Comparison of ENCODE assay signal across 8 cellular contexts in the genomic region with DNA sequence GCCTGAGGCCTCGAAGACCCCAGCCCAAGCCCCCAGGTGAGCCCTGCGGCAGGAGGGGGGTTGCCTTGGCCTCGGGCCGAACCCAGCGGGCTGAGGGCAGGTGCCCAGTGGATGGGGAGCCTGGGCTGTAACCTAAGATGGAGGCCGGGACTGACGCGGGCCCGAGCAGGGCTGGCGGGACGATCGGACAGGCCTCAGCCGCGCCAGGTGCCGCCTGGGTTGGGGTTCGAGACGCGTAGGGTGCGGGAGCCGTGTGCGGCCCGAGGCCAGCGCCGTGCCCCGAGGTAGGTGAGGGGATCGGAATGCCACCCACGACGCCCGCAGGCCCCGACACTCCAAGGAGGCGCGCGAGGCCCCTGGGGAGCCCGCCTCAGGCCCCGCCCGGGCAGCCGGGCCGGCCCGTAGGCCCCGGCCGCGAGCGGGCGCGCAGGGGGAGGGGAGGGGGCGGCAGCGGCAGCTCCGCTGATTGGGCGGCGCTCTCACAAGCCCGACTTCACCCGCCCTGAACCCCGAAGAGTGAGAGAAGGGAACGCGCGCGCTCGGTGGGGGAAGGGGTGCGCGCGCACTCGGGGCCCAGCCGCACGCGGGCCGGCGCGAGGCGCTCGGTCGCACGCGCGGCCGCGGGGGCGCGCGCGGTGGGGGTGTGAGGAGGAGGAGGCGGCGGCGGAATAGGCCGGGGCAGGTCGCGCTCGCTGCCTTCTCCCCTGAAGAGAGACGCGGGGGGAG. TPM values are rescaled to one million over a fixed set of nuclear protein-coding genes. Genes with fewer than 3 reads are reported as not detected.
A peak's percentile ranks its signal among the peaks of the same experiment; 100 is the strongest.
DNase-seq lines count a peak whose midpoint lies in the region; ATAC-seq and TF ChIP-seq lines count a peak whose summit lies in the region.

A gene with protein sequence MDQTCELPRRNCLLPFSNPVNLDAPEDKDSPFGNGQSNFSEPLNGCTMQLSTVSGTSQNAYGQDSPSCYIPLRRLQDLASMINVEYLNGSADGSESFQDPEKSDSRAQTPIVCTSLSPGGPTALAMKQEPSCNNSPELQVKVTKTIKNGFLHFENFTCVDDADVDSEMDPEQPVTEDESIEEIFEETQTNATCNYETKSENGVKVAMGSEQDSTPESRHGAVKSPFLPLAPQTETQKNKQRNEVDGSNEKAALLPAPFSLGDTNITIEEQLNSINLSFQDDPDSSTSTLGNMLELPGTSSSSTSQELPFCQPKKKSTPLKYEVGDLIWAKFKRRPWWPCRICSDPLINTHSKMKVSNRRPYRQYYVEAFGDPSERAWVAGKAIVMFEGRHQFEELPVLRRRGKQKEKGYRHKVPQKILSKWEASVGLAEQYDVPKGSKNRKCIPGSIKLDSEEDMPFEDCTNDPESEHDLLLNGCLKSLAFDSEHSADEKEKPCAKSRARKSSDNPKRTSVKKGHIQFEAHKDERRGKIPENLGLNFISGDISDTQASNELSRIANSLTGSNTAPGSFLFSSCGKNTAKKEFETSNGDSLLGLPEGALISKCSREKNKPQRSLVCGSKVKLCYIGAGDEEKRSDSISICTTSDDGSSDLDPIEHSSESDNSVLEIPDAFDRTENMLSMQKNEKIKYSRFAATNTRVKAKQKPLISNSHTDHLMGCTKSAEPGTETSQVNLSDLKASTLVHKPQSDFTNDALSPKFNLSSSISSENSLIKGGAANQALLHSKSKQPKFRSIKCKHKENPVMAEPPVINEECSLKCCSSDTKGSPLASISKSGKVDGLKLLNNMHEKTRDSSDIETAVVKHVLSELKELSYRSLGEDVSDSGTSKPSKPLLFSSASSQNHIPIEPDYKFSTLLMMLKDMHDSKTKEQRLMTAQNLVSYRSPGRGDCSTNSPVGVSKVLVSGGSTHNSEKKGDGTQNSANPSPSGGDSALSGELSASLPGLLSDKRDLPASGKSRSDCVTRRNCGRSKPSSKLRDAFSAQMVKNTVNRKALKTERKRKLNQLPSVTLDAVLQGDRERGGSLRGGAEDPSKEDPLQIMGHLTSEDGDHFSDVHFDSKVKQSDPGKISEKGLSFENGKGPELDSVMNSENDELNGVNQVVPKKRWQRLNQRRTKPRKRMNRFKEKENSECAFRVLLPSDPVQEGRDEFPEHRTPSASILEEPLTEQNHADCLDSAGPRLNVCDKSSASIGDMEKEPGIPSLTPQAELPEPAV (N-terminal part only) (plus strand): TSS at position 655 of the 726 bp plus-strand sequence. CDS start 1,331 bp downstream, outside the sequence.

- H3K9me3 ChIP-seq in OCI-LY7 (ENCODE audit: low read length): peaks cover 7% of the 10 kb centered on the region; the same call in 1 of the 2 replicates
- no peaks in the 10 kb centered on the region for H3K9me3 ChIP-seq in esophagus squamous epithelium

- H4K20me1 ChIP-seq in OCI-LY7 (ENCODE audit: insufficient read depth, low read length): no peaks in the 10 kb centered on the region

- H3K9me2 ChIP-seq in OCI-LY7 (ENCODE audit: insufficient read depth, low read length): no peaks in the 10 kb centered on the region

- H3K4me3 ChIP-seq in OCI-LY7 (ENCODE audit: low read depth, low read length, poor library complexity, severe bottlenecking) (peak within 1 kb of the TSS; percentile 86), esophagus squamous epithelium (peak within 1 kb of the TSS; percentile 85 to 96 (median 88))

- peaks cover 54% of the 10 kb centered on the region for H3K4me1 ChIP-seq in OCI-LY7 (ENCODE audit: insufficient read depth, low read length, poor library complexity, severe bottlenecking)
- H3K4me1 ChIP-seq in esophagus squamous epithelium: peaks cover 25 to 64% (median 31%) of the 10 kb centered on the region in 3 donors

- H3K36me3 Mint-ChIP-seq in naive B cell: peaks cover 6 to 8% of the 10 kb centered on the region in 2 donors

- TF ChIP-seq POLR2A in esophagus squamous epithelium (IDR thresholded peaks at IDR 0.05): peak in 2 of 4 donors; percentile 68 to 77

- CTCF ChIA-PET in OCI-LY7 (lab: Charles Lee; ENCODE audit: unreplicated experiment): interaction anchor here (1.1 kb wide), 1 partner anchor 21 kb away, joined by 3 read pairs; no protein-coding TSS in a partner anchor

- peak within 1 kb of the TSS; percentile 44 to 92 (median 84) for H3K27ac Mint-ChIP-seq in naive B cell

- H3K27me3 Mint-ChIP-seq in naive B cell: no peaks in the 10 kb centered on the region

- peaks cover 39% of the 10 kb centered on the region for H3K79me2 ChIP-seq in OCI-LY7 (ENCODE audit: insufficient read depth, low read depth, low read length)

- H3K9me3 Mint-ChIP-seq in naive B cell: no peaks in the 10 kb centered on the region

- peaks cover 24 to 50% (median 41%) of the 10 kb centered on the region in 3 donors for H3K4me1 Mint-ChIP-seq in naive B cell

- POLR2A ChIA-PET in OCI-LY7 (lab: Charles Lee): interaction anchor here (0.7 to 1.4 kb wide), 2 partner anchors 9 to 982 kb away, joined by 3 to 7 read pairs; no protein-coding TSS in a partner anchor

- H3K27ac ChIP-seq in OCI-LY7 (ENCODE audit: low read depth, low read length, poor library complexity, severe bottlenecking) (peak within 1 kb of the TSS; percentile 55), esophagus squamous epithelium (peak within 1 kb of the TSS; percentile 91 to 93 (median 92))

- peak; percentile 95 for DNase-seq in Ammon's horn (ENCODE audit: low spot score)
- peak; percentile 86 for DNase-seq in OCI-LY7 (ENCODE audit: low spot score)
- DNase-seq in activated T-cell treated with anti-CD3 and anti-CD28 coated beads, Interleukin-2, amount 50 U/mL, for 48 hours: peak; percentile 93 to 95
- DNase-seq in esophagus squamous epithelium (lab: John Stamatoyannopoulos, UW): peak; percentile 71
- DNase-seq in naive B cell: peak; percentile 90
- DNase-seq in stimulated activated CD8-positive, alpha-beta memory T cell treated with anti-CD3 and anti-CD28 coated beads, Interleukin-7, amount 100 ng/mL, for 48 hours (ENCODE audit: extremely low read depth in 1 of 2, low read depth in 1 of 2): peak; percentile 81 to 82

- H3K36me3 ChIP-seq in OCI-LY7 (ENCODE audit: insufficient read depth, low read length) (peaks cover 34% of the 10 kb centered on the region), esophagus squamous epithelium (peaks cover 0 to 34% (median 0%) of the 10 kb centered on the region in 3 donors)

- BruUV-seq in OCI-LY7 (replicated peaks; lab: Mats Ljungman, UMichigan): no TSS peak

- TF ChIP-seq CTCF in OCI-LY7 (conservative IDR thresholded peaks at IDR 0.05; ENCODE audit: low read length) (no peak), esophagus squamous epithelium (IDR thresholded peaks at IDR 0.05) (no peak)

- ATAC-seq in GM19035 (IDR thresholded peaks at IDR 0.05; ENCODE audit: unreplicated experiment) (peak; percentile 59), HG03342 (IDR thresholded peaks at IDR 0.05; ENCODE audit: unreplicated experiment) (peak; percentile 63), naive B cell (ENCODE audit: low read depth in 2 of 2) (peak; percentile 66 to 70)

- H2AFZ ChIP-seq in OCI-LY7 (ENCODE audit: low read length): peak within 1 kb of the TSS; percentile 69

- intact Hi-C loops in OCI-LY7 (cut with micrococcal nuclease; ENCODE audit: unreplicated experiment): no loop called here
- intact Hi-C loops in esophagus squamous epithelium (cut with DNase I): no loop called here

- H3K4me2 ChIP-seq in OCI-LY7 (ENCODE audit: low read length): peak within 1 kb of the TSS; percentile 99

- peak within 1 kb of the TSS; percentile 79 to 93 (median 88) for H3K4me3 Mint-ChIP-seq in naive B cell

- WGBS in esophagus squamous epithelium, 2 donors: no CpG with 5 or more reads among the region's 89 CpGs

- no peaks in the 10 kb centered on the region for H3K27me3 ChIP-seq in esophagus squamous epithelium

RNA-seq across cellular contexts. Expression of the gene that starts here (rescaled TPM):
- total RNA-seq in OCI-LY7 (2014; rRNA removed; shearing (Covaris generic)): 59.6 and 64.3 TPM in 2 replicates
- total RNA-seq in OCI-LY7 (2022): 132 and 142 TPM in 2 replicates
- 10 to 100 TPM; 24.0 to 39.5 (median 32.2) TPM for total RNA-seq in esophagus squamous epithelium
- 10 to 100 TPM; 32.4 to 87.7 (median 46.1) TPM for polyA plus RNA-seq in naive B cell (ENCODE audit: low read depth in 6 of 6)

Comparison
In these comparisons a context has a peak if more than half of its experiments do, and no peak if none do; other contexts are left out.
1. Peak in every context shown above with its lines: DNase-seq, ATAC-seq, H3K4me3 ChIP-seq and H3K27ac ChIP-seq.